In genomic region chr2:11141319-11141718, GRCh38 we compare ENCODE assay signal across 28 cellular contexts.
"Had no signal": no experiment of that assay in that cellular context is flagged by ENCODE, and none has a peak within 500 bp of the region (broad histone marks: within the 10 kb centered on the region; RNA-seq: fewer than 3 reads in every experiment).

No MANE protein-coding gene starts in this region.

- H3K4me1 ChIP-seq: ascending aorta had no signal

- H3K27ac ChIP-seq: ascending aorta, cardiac muscle cell, VCaP had no signal

- H3K36me3 ChIP-seq: ascending aorta, cardiac muscle cell had no signal

- H3K4me3 ChIP-seq: ascending aorta, cardiac muscle cell had no signal

- H3K27me3 ChIP-seq: ascending aorta, cardiac muscle cell had no signal

- DNase-seq: activated B cell treated with CpG ODN at 0.5 μM for 24 hours; activated CD4-positive, alpha-beta memory T cell treated with anti-CD3 and anti-CD28 coated beads, Interleukin-2, amount 10 ng/mL, durations not matched to agents 7 days and 5 days; activated CD4-positive, alpha-beta T cell treated with anti-CD3 and anti-CD28 coated beads for 48 hours; activated CD4-positive, alpha-beta T cell treated with anti-CD3 and anti-CD28 coated beads, Interleukin-2, amount 10 ng/mL, durations not matched to agents 7 days and 5 days; activated CD4-positive, alpha-beta T cell treated with anti-CD3 and anti-CD28 coated beads, Interleukin-2, amount 50 U/mL, for 48 hours; activated CD4-positive, CD25-positive, alpha-beta regulatory T cell treated with anti-CD3 and anti-CD28 coated beads, Interleukin-2, amount 50 U/mL, for 72 hours; activated CD8-positive, alpha-beta memory T cell treated with anti-CD3 and anti-CD28 coated beads for 24 hours; activated CD8-positive, alpha-beta memory T cell treated with anti-CD3 and anti-CD28 coated beads, Interleukin-2, amount 10 ng/mL, durations not matched to agents 7 days and 5 days; activated CD8-positive, alpha-beta memory T cell treated with anti-CD3 and anti-CD28 coated beads, Interleukin-2, amount 50 U/mL, for 48 hours; activated CD8-positive, alpha-beta T cell treated with anti-CD3 and anti-CD28 coated beads, Interleukin-2, amount 10 ng/mL, durations not matched to agents 7 days and 5 days; activated effector memory CD4-positive, alpha-beta T cell treated with Interleukin-2 at 50 U/mL for 16 hours; activated gamma-delta T cell; activated naive CD4-positive, alpha-beta T cell treated with anti-CD3 and anti-CD28 coated beads, Interleukin-2, amount 10 ng/mL, durations not matched to agents 7 days and 5 days; activated naive CD4-positive, alpha-beta T cell treated with Interleukin-2 at 50 U/mL for 16 hours; activated naive CD8-positive, alpha-beta T cell treated with anti-CD3 and anti-CD28 coated beads, Interleukin-2, amount 10 ng/mL, durations not matched to agents 7 days and 5 days; activated naive CD8-positive, alpha-beta T cell treated with anti-CD3 and anti-CD28 coated beads, Interleukin-2, amount 50 U/mL, for 24 hours; activated T-cell treated with anti-CD3 and anti-CD28 coated beads, Interleukin-2, amount 50 U/mL, for 24 hours; activated T-cell treated with anti-CD3 and anti-CD28 coated beads, Interleukin-2, amount 50 U/mL, for 48 hours; amygdala; anterior cingulate cortex; caudate nucleus; cerebellar nuclear complex; T-helper 1 cell; T-helper 2 cell; T-helper 9 cell had no signal

- ATAC-seq: activated CD8-positive, alpha-beta memory T cell treated with anti-CD3 and anti-CD28 coated beads, Interleukin-2, amount 10 ng/mL, durations not matched to agents 7 days and 5 days; activated CD8-positive, alpha-beta T cell treated with anti-CD3 and anti-CD28 coated beads, Interleukin-2, amount 10 ng/mL, durations not matched to agents 7 days and 5 days; activated naive CD8-positive, alpha-beta T cell treated with anti-CD3 and anti-CD28 coated beads, Interleukin-2, amount 50 U/mL, for 24 hours had no signal

- H3K9me3 ChIP-seq: ascending aorta had no signal
